ENCODE assay signal across 1 cellular context in the genomic region with DNA sequence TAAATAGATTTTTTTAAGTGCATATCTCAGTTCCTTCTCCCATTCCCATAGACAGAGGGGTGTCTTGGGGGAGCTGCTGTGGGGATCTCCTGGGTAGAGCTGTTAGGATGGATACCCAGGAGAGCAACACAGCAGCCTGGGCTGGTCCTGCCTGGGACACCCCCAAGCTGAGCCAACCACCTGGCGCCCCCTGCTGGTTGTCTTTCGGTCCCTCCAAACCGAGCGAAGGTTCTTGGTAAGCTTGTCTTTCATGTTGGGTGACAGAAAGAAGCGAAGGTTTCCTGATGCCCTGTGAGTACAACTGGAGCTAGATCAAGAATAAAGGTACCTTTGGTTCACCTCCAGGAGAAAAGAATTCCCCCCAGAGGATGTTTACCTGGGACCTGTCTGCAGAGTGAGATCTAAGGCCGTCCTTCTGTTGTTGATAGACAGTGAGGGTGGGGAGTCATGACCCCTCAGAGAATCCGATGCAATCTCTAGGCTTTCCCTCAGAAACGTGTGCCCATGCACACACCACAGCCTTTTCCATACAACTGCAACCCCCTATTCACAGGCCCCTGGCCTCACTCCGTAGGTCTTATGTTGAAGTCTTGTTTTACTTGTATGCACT.
TF ChIP-seq lines count a peak whose summit lies in the region.

No MANE protein-coding gene starts in this region.

TF ChIP-seq in K562, 482 proteins besides CTCF, POLR2A, EP300 and RAD21 (continued from another document and continues in another):
- TF ChIP-seq SFPQ (IDR thresholded peaks at IDR 0.05; ENCODE audit: low read depth, low read length) = no peak
- no peak for TF ChIP-seq RERE (CRISPR knock-in tag; IDR thresholded peaks at IDR 0.05; ENCODE audit: borderline replicate concordance)
- TF ChIP-seq ILK (tag; IDR thresholded peaks at IDR 0.05; ENCODE audit: borderline replicate concordance, low read depth) = no peak
- peak; percentile 81 for TF ChIP-seq ARID2 (IDR thresholded peaks at IDR 0.05)
- TF ChIP-seq L3MBTL2 (IDR thresholded peaks at IDR 0.05) = 0 out of 2 replicates have a peak, but pooled peaks have one; percentile 18
- TF ChIP-seq LEF1 (IDR thresholded peaks at IDR 0.05) = no peak
- peak; percentile 86 for TF ChIP-seq DEAF1 (CRISPR knock-in tag; IDR thresholded peaks at IDR 0.05)
- TF ChIP-seq ZBED1 (IDR thresholded peaks at IDR 0.05) = 0 out of 2 replicates have a peak, but pooled peaks have one; percentile 50
- TF ChIP-seq, protein P1, sequence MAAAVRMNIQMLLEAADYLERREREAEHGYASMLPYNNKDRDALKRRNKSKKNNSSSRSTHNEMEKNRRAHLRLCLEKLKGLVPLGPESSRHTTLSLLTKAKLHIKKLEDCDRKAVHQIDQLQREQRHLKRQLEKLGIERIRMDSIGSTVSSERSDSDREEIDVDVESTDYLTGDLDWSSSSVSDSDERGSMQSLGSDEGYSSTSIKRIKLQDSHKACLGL (CRISPR knock-in tag; IDR thresholded peaks at IDR 0.05; ENCODE audit: borderline replicate concordance, poor library complexity, severe bottlenecking) = no peak
- no peak for TF ChIP-seq NCOA6 (IDR thresholded peaks at IDR 0.05)
- TF ChIP-seq ZNF780A (CRISPR knock-in tag; IDR thresholded peaks at IDR 0.05) = no peak
- TF ChIP-seq SMARCA5 (IDR thresholded peaks at IDR 0.05) = no peak
- no peak for TF ChIP-seq ZHX1 (conservative IDR thresholded peaks at IDR 0.05; ENCODE audit: low read length)
- TF ChIP-seq, protein P2, sequence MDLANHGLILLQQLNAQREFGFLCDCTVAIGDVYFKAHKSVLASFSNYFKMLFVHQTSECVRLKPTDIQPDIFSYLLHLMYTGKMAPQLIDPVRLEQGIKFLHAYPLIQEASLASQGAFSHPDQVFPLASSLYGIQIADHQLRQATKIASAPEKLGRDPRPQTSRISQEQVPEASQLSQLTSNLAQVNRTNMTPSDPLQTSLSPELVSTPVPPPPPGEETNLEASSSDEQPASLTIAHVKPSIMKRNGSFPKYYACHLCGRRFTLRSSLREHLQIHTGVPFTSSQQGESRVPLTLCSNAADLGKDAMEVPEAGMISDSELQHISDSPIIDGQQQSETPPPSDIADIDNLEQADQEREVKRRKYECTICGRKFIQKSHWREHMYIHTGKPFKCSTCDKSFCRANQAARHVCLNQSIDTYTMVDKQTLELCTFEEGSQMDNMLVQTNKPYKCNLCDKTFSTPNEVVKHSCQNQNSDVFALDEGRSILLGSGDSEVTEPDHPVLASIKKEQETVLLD (IDR thresholded peaks at IDR 0.05) = no peak
- TF ChIP-seq BRD4 (IDR thresholded peaks at IDR 0.05) = no peak
- TF ChIP-seq SIN3A (IDR thresholded peaks at IDR 0.05; ENCODE audit: borderline replicate concordance in 2 of 2, control insufficient read depth in 1 of 2, low read depth in 2 of 2, low read length in 2 of 2) = no peak
- TF ChIP-seq MEF2A (IDR thresholded peaks at IDR 0.05; ENCODE audit: control insufficient read depth, low read depth, low read length) = no peak
- no peak for TF ChIP-seq FOSL1 (tag; conservative IDR thresholded peaks at IDR 0.05)
- TF ChIP-seq C11orf30 (IDR thresholded peaks at IDR 0.05; ENCODE audit: low read depth) = no peak
- peak; percentile 49 for TF ChIP-seq KLF16 (IDR thresholded peaks at IDR 0.05)
- TF ChIP-seq CGGBP1 (CRISPR knock-in tag; IDR thresholded peaks at IDR 0.05) = no peak
- TF ChIP-seq, protein P3, sequence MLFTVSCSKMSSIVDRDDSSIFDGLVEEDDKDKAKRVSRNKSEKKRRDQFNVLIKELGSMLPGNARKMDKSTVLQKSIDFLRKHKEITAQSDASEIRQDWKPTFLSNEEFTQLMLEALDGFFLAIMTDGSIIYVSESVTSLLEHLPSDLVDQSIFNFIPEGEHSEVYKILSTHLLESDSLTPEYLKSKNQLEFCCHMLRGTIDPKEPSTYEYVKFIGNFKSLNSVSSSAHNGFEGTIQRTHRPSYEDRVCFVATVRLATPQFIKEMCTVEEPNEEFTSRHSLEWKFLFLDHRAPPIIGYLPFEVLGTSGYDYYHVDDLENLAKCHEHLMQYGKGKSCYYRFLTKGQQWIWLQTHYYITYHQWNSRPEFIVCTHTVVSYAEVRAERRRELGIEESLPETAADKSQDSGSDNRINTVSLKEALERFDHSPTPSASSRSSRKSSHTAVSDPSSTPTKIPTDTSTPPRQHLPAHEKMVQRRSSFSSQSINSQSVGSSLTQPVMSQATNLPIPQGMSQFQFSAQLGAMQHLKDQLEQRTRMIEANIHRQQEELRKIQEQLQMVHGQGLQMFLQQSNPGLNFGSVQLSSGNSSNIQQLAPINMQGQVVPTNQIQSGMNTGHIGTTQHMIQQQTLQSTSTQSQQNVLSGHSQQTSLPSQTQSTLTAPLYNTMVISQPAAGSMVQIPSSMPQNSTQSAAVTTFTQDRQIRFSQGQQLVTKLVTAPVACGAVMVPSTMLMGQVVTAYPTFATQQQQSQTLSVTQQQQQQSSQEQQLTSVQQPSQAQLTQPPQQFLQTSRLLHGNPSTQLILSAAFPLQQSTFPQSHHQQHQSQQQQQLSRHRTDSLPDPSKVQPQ (CRISPR knock-in tag; IDR thresholded peaks at IDR 0.05; ENCODE audit: borderline replicate concordance) = no peak
- TF ChIP-seq SNIP1 (IDR thresholded peaks at IDR 0.05; ENCODE audit: low read depth) = no peak
- TF ChIP-seq, protein P4, sequence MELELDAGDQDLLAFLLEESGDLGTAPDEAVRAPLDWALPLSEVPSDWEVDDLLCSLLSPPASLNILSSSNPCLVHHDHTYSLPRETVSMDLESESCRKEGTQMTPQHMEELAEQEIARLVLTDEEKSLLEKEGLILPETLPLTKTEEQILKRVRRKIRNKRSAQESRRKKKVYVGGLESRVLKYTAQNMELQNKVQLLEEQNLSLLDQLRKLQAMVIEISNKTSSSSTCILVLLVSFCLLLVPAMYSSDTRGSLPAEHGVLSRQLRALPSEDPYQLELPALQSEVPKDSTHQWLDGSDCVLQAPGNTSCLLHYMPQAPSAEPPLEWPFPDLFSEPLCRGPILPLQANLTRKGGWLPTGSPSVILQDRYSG (tag; conservative IDR thresholded peaks at IDR 0.05; ENCODE audit: low read depth) = no peak
- TF ChIP-seq ZC3H4 (CRISPR knock-in tag; IDR thresholded peaks at IDR 0.05; ENCODE audit: borderline replicate concordance) = no peak
- TF ChIP-seq TCFL5 (CRISPR knock-in tag; conservative IDR thresholded peaks at IDR 0.05) = no peak
- TF ChIP-seq NR4A1 (CRISPR knock-in tag; IDR thresholded peaks at IDR 0.05) = no peak
- TF ChIP-seq NR4A1 (tag; IDR thresholded peaks at IDR 0.05) = no peak
- TF ChIP-seq SNRNP70 (optimal IDR thresholded peaks at IDR 0.05; ENCODE audit: low read depth, low read length) = no peak
- no peak for TF ChIP-seq CREB5 (CRISPR knock-in tag; IDR thresholded peaks at IDR 0.05)
- TF ChIP-seq ZNF316 (IDR thresholded peaks at IDR 0.05) = no peak
- no peak for TF ChIP-seq E2F1 (CRISPR knock-in tag; IDR thresholded peaks at IDR 0.05)
